8 cellular contexts compared by ENCODE assay signal in genomic region chr15:78299302-78300102, GRCh38. TPM values are rescaled to one million over a fixed set of nuclear protein-coding genes. Genes with fewer than 3 reads are reported as not detected.
DNase-seq lines count a peak whose midpoint lies in the region; ATAC-seq and TF ChIP-seq lines count a peak whose summit lies in the region.

SKIC8 (minus strand) TSS chr15:78299609; CDS start chr15:78295686, 3,923 bp downstream.

- WGBS in transverse colon (ENCODE audit: low coverage in 1 of 2), 2 donors = 1 to 4% methylated on average over 4 to 43 of the region's 49 CpGs

- peaks cover 39% of the 10 kb centered on the region for H3K4me1 Mint-ChIP-seq in activated naive CD8-positive, alpha-beta T cell treated with anti-CD3 and anti-CD28 coated beads, Interleukin-2, amount 50 U/mL, for 24 hours

- H3K36me3 ChIP-seq in transverse colon = no peaks in the 10 kb centered on the region

- peak within 1 kb of the TSS; percentile 91 for H3K27ac Mint-ChIP-seq in activated naive CD8-positive, alpha-beta T cell treated with anti-CD3 and anti-CD28 coated beads, Interleukin-2, amount 50 U/mL, for 24 hours

- peak within 1 kb of the TSS; percentile 73 to 88 (median 87) for H3K27ac ChIP-seq in transverse colon

- TF ChIP-seq EP300 in transverse colon (IDR thresholded peaks at IDR 0.05; ENCODE audit: low read depth) = no peak

- TF ChIP-seq CTCF in GM12875 (IDR thresholded peaks at IDR 0.05; ENCODE audit: borderline replicate concordance, insufficient read depth, low read depth, low read length) = no peak
- TF ChIP-seq CTCF in transverse colon (IDR thresholded peaks at IDR 0.05) = no peak

- peaks cover 7 to 29% (median 19%) of the 10 kb centered on the region in 4 donors for H3K4me1 ChIP-seq in transverse colon

- peaks cover 9% of the 10 kb centered on the region for H3K36me3 Mint-ChIP-seq in activated naive CD8-positive, alpha-beta T cell treated with anti-CD3 and anti-CD28 coated beads, Interleukin-2, amount 50 U/mL, for 24 hours (ENCODE audit: low read depth)

- in situ Hi-C loops in transverse colon (cut with MboI; ENCODE audit: low pct_ligation_motif_present in 1 of 4, low pct_unique_long_range_greater_than_20kb in 1 of 4, low sequenced_read_pairs in 3 of 4) = no loop called here

- H3K27me3 ChIP-seq in transverse colon = peaks cover 5% of the 10 kb centered on the region

- peak within 1 kb of the TSS; percentile 94 for H3K4me3 Mint-ChIP-seq in activated naive CD8-positive, alpha-beta T cell treated with anti-CD3 and anti-CD28 coated beads, Interleukin-2, amount 50 U/mL, for 24 hours

- DNase-seq in NCI-H1417 treated with DMSO at 0.1 percent for 48 hours (lab: John Stamatoyannopoulos, UW) = peak; percentile 93
- DNase-seq in T follicular helper cell (ENCODE audit: low read depth) = peak; percentile 85
- DNase-seq in activated naive CD8-positive, alpha-beta T cell treated with anti-CD3 and anti-CD28 coated beads, Interleukin-2, amount 50 U/mL, for 24 hours = peak; percentile 93
- DNase-seq in cardiac septum (ENCODE audit: low spot score) = peak; percentile 96
- peak; percentile 88 for DNase-seq in pons (ENCODE audit: low spot score)
- peak; percentile 93 for DNase-seq in transverse colon

- peak within 1 kb of the TSS; percentile 78 for H3K4me3 ChIP-seq in GM12875 (ENCODE audit: low read depth, low read length)
- peak within 1 kb of the TSS; percentile 69 to 97 (median 84) for H3K4me3 ChIP-seq in transverse colon

- ATAC-seq in HG02798 (IDR thresholded peaks at IDR 0.05; ENCODE audit: poor library complexity, unreplicated experiment) = peak; percentile 93
- peak; percentile 98 for ATAC-seq in activated naive CD8-positive, alpha-beta T cell treated with anti-CD3 and anti-CD28 coated beads, Interleukin-2, amount 50 U/mL, for 24 hours

- no peaks in the 10 kb centered on the region for H3K9me3 Mint-ChIP-seq in activated naive CD8-positive, alpha-beta T cell treated with anti-CD3 and anti-CD28 coated beads, Interleukin-2, amount 50 U/mL, for 24 hours

- peak; percentile 93 for TF ChIP-seq POLR2A in transverse colon (IDR thresholded peaks at IDR 0.05)

- intact Hi-C loops in cardiac septum (cut with DNase I) (loop anchor here (5.0 kb wide), 1 partner anchor 138 kb away; the partner anchor contains the start of gene IREB2), transverse colon (cut with DNase I; ENCODE audit: low total_unique reads) (no loop called here)

- H3K9me3 ChIP-seq in transverse colon = no peaks in the 10 kb centered on the region

- no peaks in the 10 kb centered on the region for H3K27me3 Mint-ChIP-seq in activated naive CD8-positive, alpha-beta T cell treated with anti-CD3 and anti-CD28 coated beads, Interleukin-2, amount 50 U/mL, for 24 hours

RNA-seq across cellular contexts. Expression of gene SKIC8, which starts in this region (rescaled TPM):
- total RNA-seq in cardiac septum (33.3 TPM), transverse colon (10 to 100 TPM in 3 of 4 donors, 1 to 10 TPM in 1; 9.0 to 51.4 (median 44.1) TPM)

Comparison
In these comparisons a context has a peak if more than half of its experiments do, and no peak if none do; other contexts are left out.
1. Peak in every context shown above with its lines: DNase-seq, ATAC-seq, H3K4me3 ChIP-seq and H3K27ac ChIP-seq.